ENCODE assay signal across 1 cellular context in genomic region chr15:53034767-53035245, GRCh38.
TF ChIP-seq lines count a peak whose summit lies in the region.

No MANE protein-coding gene starts in this region.

TF ChIP-seq in HepG2, 621 proteins besides CTCF, POLR2A, EP300 and RAD21 (continued from another document and continues in another):
- no peak for TF ChIP-seq AFF4 (CRISPR knock-in tag; IDR thresholded peaks at IDR 0.05)
- TF ChIP-seq SMAD9 (CRISPR knock-in tag; IDR thresholded peaks at IDR 0.05), result no peak
- no peak for TF ChIP-seq THAP9 (CRISPR knock-in tag; IDR thresholded peaks at IDR 0.05; ENCODE audit: borderline replicate concordance)
- TF ChIP-seq ZSCAN5A (CRISPR knock-in tag; IDR thresholded peaks at IDR 0.05; ENCODE audit: borderline replicate concordance), result no peak; the same call in 1 of the 2 replicates
- no peak for TF ChIP-seq ZNF333 (CRISPR knock-in tag; IDR thresholded peaks at IDR 0.05; ENCODE audit: borderline replicate concordance)
- TF ChIP-seq ATM (IDR thresholded peaks at IDR 0.05; ENCODE audit: borderline replicate concordance), result no peak
- no peak for TF ChIP-seq ZSCAN12 (CRISPR knock-in tag; IDR thresholded peaks at IDR 0.05)
- TF ChIP-seq BATF2 (CRISPR knock-in tag; IDR thresholded peaks at IDR 0.05), result no peak
- no peak for TF ChIP-seq DDIT3 (CRISPR knock-in tag; IDR thresholded peaks at IDR 0.05)
- TF ChIP-seq PRDM4 (CRISPR knock-in tag; IDR thresholded peaks at IDR 0.05; ENCODE audit: borderline replicate concordance), result no peak
- no peak for TF ChIP-seq ZNF816 (CRISPR knock-in tag; IDR thresholded peaks at IDR 0.05; ENCODE audit: borderline replicate concordance)
- TF ChIP-seq ZMYM3 (CRISPR knock-in tag; IDR thresholded peaks at IDR 0.05), result peak; percentile 70
- TF ChIP-seq SNAPC4 (CRISPR knock-in tag; IDR thresholded peaks at IDR 0.05), result no peak
- TF ChIP-seq SP140L (CRISPR knock-in tag; IDR thresholded peaks at IDR 0.05; ENCODE audit: borderline replicate concordance), result no peak
- TF ChIP-seq XBP1 (CRISPR knock-in tag; IDR thresholded peaks at IDR 0.05), result no peak
- TF ChIP-seq REPIN1 (CRISPR knock-in tag; IDR thresholded peaks at IDR 0.05; ENCODE audit: borderline replicate concordance, low read depth), result 0 out of 2 replicates have a peak, but pooled peaks have one; percentile 40
- TF ChIP-seq ZNF704 (CRISPR knock-in tag; IDR thresholded peaks at IDR 0.05; ENCODE audit: borderline replicate concordance), result no peak
- TF ChIP-seq PAF1 (CRISPR knock-in tag; IDR thresholded peaks at IDR 0.05), result no peak
- TF ChIP-seq BORCS8-MEF2B (CRISPR knock-in tag; IDR thresholded peaks at IDR 0.05), result no peak
- TF ChIP-seq HIVEP1 (CRISPR knock-in tag; IDR thresholded peaks at IDR 0.05), result no peak
- TF ChIP-seq AHDC1 (CRISPR knock-in tag; IDR thresholded peaks at IDR 0.05; ENCODE audit: borderline replicate concordance), result peak; percentile 90; the same call in 1 of the 2 replicates
- TF ChIP-seq TARDBP (CRISPR knock-in tag; IDR thresholded peaks at IDR 0.05), result peak; percentile 77; the same call in 1 of the 2 replicates
- TF ChIP-seq PHF21A (CRISPR knock-in tag; IDR thresholded peaks at IDR 0.05), result peak; percentile 90
- TF ChIP-seq HNRNPLL (IDR thresholded peaks at IDR 0.05; ENCODE audit: low read depth, low read length, poor library complexity, severe bottlenecking), result peak; percentile 20
- no peak; the same call in 1 of the 2 replicates for TF ChIP-seq KLF11 (CRISPR knock-in tag; IDR thresholded peaks at IDR 0.05)
- TF ChIP-seq NAIF1 (CRISPR knock-in tag; IDR thresholded peaks at IDR 0.05; ENCODE audit: borderline replicate concordance), result no peak
- TF ChIP-seq KLF6 (CRISPR knock-in tag; IDR thresholded peaks at IDR 0.05), result no peak
